In genomic region chr16:12061336-12062055, GRCh38 we compare ENCODE assay signal across 15 cellular contexts.
DNase-seq lines count a peak whose midpoint lies in the region; ATAC-seq, FAIRE-seq and TF ChIP-seq lines count a peak whose summit lies in the region.
"Had no signal": no experiment of that assay in that cellular context is flagged by ENCODE, and none has a peak within 500 bp of the region (broad histone marks: within the 10 kb centered on the region; RNA-seq: fewer than 3 reads in every experiment).

No MANE protein-coding gene starts in this region.

- FAIRE-seq in GM12891 (lab: Jason Lieb, UNC): no peak

- POLR2A ChIA-PET in Panc1 (lab: Charles Lee): no interaction called here

- peaks cover 58 to 75% of the 10 kb centered on the region in 2 donors for H3K4me1 Mint-ChIP-seq in stimulated activated naive B cell treated with anti-CD40 and anti-IgM and Interleukin-4, amounts not matched to agents 10 μg/mL and 1 μg/mL and 100 μg/mL, for 72 hours

- DNase-seq in ELF-1 (ENCODE audit: low read depth, low spot score) (peak; percentile 43), Panc1 (ENCODE audit: low read depth, low spot score) (no peak), fibroblast of the aortic adventitia (ENCODE audit: low read depth) (peak; percentile 8), GM12891 (ENCODE audit: insufficient read length, low spot score) (no peak), NCI-H446 treated with DMSO at 0.1 percent for 48 hours (lab: John Stamatoyannopoulos, UW) (no peak)
- DNase-seq in stimulated activated naive B cell treated with anti-CD40 and anti-IgM and Interleukin-4, amounts not matched to agents 10 μg/mL and 1 μg/mL and 100 μg/mL, for 72 hours: no peak
- DNase-seq in activated naive CD4-positive, alpha-beta T cell treated with Interleukin-2 at 50 U/mL for 16 hours: no peak
- DNase-seq: activated naive CD8-positive, alpha-beta T cell treated with anti-CD3 and anti-CD28 coated beads, Interleukin-2, amount 50 U/mL, for 24 hours; CD4-positive, CD25-positive, alpha-beta regulatory T cell; mesendoderm; NCI-H2227 treated with DMSO at 0.1 percent for 48 hours; SHP77; stimulated activated CD4-positive, alpha-beta T cell treated with anti-CD3 and anti-CD28 coated beads, Interleukin-4, amount 100 ng/mL, for 1 hour; stimulated activated naive CD8-positive, alpha-beta T cell treated with anti-CD3 and anti-CD28 coated beads, Interleukin-15, Interleukin-2, amounts not matched to agents 100 U/mL and 50 U/mL, for 24 hours had no signal

- peaks cover 40 to 57% of the 10 kb centered on the region in 2 donors for H3K36me3 Mint-ChIP-seq in stimulated activated naive B cell treated with anti-CD40 and anti-IgM and Interleukin-4, amounts not matched to agents 10 μg/mL and 1 μg/mL and 100 μg/mL, for 72 hours

- CTCF ChIA-PET in Panc1 (lab: Charles Lee): no interaction called here

- BruUV-seq in Panc1 (replicated peaks; lab: Mats Ljungman, UMichigan): no TSS peak

- intact Hi-C loops in Panc1 (cut with micrococcal nuclease; ENCODE audit: unreplicated experiment): no loop called here

- no peak overlapping the region for H3K4me3 ChIP-seq in Panc1 (ENCODE audit: low read depth in 2 of 2, low read length in 2 of 2)
- H3K4me3 ChIP-seq in fibroblast of the aortic adventitia (ENCODE audit: low read depth, low read length): no peak overlapping the region

- peak; percentile 56; the same call in 1 of the 2 replicates for ATAC-seq in Panc1
- ATAC-seq in stimulated activated naive B cell treated with anti-CD40 and anti-IgM and Interleukin-4, amounts not matched to agents 10 μg/mL and 1 μg/mL and 100 μg/mL, for 72 hours (replicated peaks): peak in 1 of 2 donors; percentile 15
- no peak for ATAC-seq in GM19351 (IDR thresholded peaks at IDR 0.05; ENCODE audit: unreplicated experiment)
- ATAC-seq: activated naive CD8-positive, alpha-beta T cell treated with anti-CD3 and anti-CD28 coated beads, Interleukin-2, amount 50 U/mL, for 24 hours; stimulated activated naive CD8-positive, alpha-beta T cell treated with anti-CD3 and anti-CD28 coated beads, Interleukin-15, Interleukin-2, amounts not matched to agents 100 U/mL and 50 U/mL, for 24 hours had no signal

- H3K36me3 ChIP-seq in Panc1 (ENCODE audit: control insufficient read depth, insufficient read depth, low read length): no peaks in the 10 kb centered on the region

- peaks cover 7% of the 10 kb centered on the region for H3K4me1 ChIP-seq in Panc1 (ENCODE audit: control insufficient read depth, insufficient read depth, low read length)

- TF ChIP-seq POLR2A in GM12891 (IDR thresholded peaks at IDR 0.05; ENCODE audit: low read depth, low read length): no peak

- H3K27me3 Mint-ChIP-seq in stimulated activated naive B cell treated with anti-CD40 and anti-IgM and Interleukin-4, amounts not matched to agents 10 μg/mL and 1 μg/mL and 100 μg/mL, for 72 hours: no peaks in the 10 kb centered on the region
- H3K27me3 Mint-ChIP-seq: activated naive CD8-positive, alpha-beta T cell treated with anti-CD3 and anti-CD28 coated beads, Interleukin-2, amount 50 U/mL, for 24 hours; CD4-positive, CD25-positive, alpha-beta regulatory T cell had no signal

- TF ChIP-seq CTCF in Panc1 (IDR thresholded peaks at IDR 0.05) (no peak), fibroblast of the aortic adventitia (IDR thresholded peaks at IDR 0.05; ENCODE audit: insufficient read depth, low read length) (no peak)

- H3K4me3 Mint-ChIP-seq in stimulated activated naive B cell treated with anti-CD40 and anti-IgM and Interleukin-4, amounts not matched to agents 10 μg/mL and 1 μg/mL and 100 μg/mL, for 72 hours: no peak overlapping the region
- H3K4me3 Mint-ChIP-seq: activated naive CD8-positive, alpha-beta T cell treated with anti-CD3 and anti-CD28 coated beads, Interleukin-2, amount 50 U/mL, for 24 hours; CD4-positive, CD25-positive, alpha-beta regulatory T cell had no signal

- H3K9me3 Mint-ChIP-seq in stimulated activated naive B cell treated with anti-CD40 and anti-IgM and Interleukin-4, amounts not matched to agents 10 μg/mL and 1 μg/mL and 100 μg/mL, for 72 hours: no peaks in the 10 kb centered on the region
- H3K9me3 Mint-ChIP-seq: activated naive CD8-positive, alpha-beta T cell treated with anti-CD3 and anti-CD28 coated beads, Interleukin-2, amount 50 U/mL, for 24 hours; CD4-positive, CD25-positive, alpha-beta regulatory T cell had no signal

- in situ Hi-C loops in Panc1 (cut with HindIII; ENCODE audit: low pct_unique_long_range_greater_than_20kb, low sequenced_read_pairs): no loop called here

- H3K9me3 ChIP-seq in Panc1 (ENCODE audit: control insufficient read depth, insufficient read depth, low read depth, low read length): no peaks in the 10 kb centered on the region

- peak overlapping the region; percentile 59 for H3K27ac Mint-ChIP-seq in stimulated activated naive B cell treated with anti-CD40 and anti-IgM and Interleukin-4, amounts not matched to agents 10 μg/mL and 1 μg/mL and 100 μg/mL, for 72 hours
- H3K27ac Mint-ChIP-seq: activated naive CD8-positive, alpha-beta T cell treated with anti-CD3 and anti-CD28 coated beads, Interleukin-2, amount 50 U/mL, for 24 hours had no signal

- H3K27me3 ChIP-seq in Panc1 (ENCODE audit: control insufficient read depth, insufficient read depth, low read length): no peaks in the 10 kb centered on the region

- no peak overlapping the region for H3K27ac ChIP-seq in Panc1 (ENCODE audit: low read length)

TF ChIP-seq in GM12891, 5 proteins besides CTCF, POLR2A, EP300 and RAD21:
- TF ChIP-seq TAF1 (IDR thresholded peaks at IDR 0.05; ENCODE audit: low read depth, low read length): no peak
- TF ChIP-seq SPI1 (IDR thresholded peaks at IDR 0.05; ENCODE audit: low read depth, low read length): no peak
- no peak for TF ChIP-seq PAX5 (IDR thresholded peaks at IDR 0.05; ENCODE audit: insufficient read depth, low read length, severe bottlenecking)
- TF ChIP-seq POU2F2 (IDR thresholded peaks at IDR 0.05; ENCODE audit: low read depth, low read length): no peak
- no peak for TF ChIP-seq POLR2AphosphoS5 (IDR thresholded peaks at IDR 0.05; ENCODE audit: low read depth, low read length)
TF ChIP-seq in GM12891: peak in this region for 0.

Comparison
In these comparisons a context has a peak if more than half of its experiments do, and no peak if none do; other contexts are left out.
1. DNase-seq: peak in ELF-1 (single experiment) and fibroblast of the aortic adventitia (single experiment); none in Panc1 (single experiment), stimulated activated naive B cell treated with anti-CD40 and anti-IgM and Interleukin-4, amounts not matched to agents 10 μg/mL and 1 μg/mL and 100 μg/mL, for 72 hours (single experiment), GM12891 (single experiment), activated naive CD4-positive, alpha-beta T cell treated with Interleukin-2 at 50 U/mL for 16 hours (single experiment) and NCI-H446 treated with DMSO at 0.1 percent for 48 hours (single experiment).